ENCODE assay signal across 2 cellular contexts in the genomic region with DNA sequence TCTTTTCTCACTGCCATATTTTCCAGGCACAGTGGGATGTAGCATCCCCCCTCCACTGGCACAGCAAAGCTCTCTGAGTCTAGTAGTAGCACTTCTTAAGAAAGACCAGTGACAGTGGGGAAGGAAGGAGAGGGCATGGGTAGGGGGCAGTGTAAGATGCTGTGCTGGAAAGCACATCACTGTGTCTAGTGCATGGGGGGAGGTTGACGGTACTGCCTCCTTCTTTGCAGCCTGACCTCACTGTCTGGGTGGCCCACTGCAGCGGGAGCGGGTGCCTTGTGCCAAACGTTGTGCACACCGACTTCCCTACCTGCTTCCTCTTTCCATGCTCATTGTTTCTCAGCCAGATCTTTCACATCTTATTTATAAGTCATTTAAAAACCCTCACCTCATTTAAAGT.
TF ChIP-seq lines count a peak whose summit lies in the region.

No MANE protein-coding gene starts in this region.

TF ChIP-seq in A549, 52 proteins besides CTCF, POLR2A, EP300 and RAD21:
- TF ChIP-seq BHLHE40 (IDR thresholded peaks at IDR 0.05; ENCODE audit: low read depth, low read length) = no peak

TF ChIP-seq in GM12878, 131 proteins besides CTCF, POLR2A, EP300 and RAD21:
- no peak for TF ChIP-seq PBX3 (IDR thresholded peaks at IDR 0.05; ENCODE audit: insufficient replicate concordance, low read depth, low read length)
- peak; percentile 23; the same call in 1 of the 2 replicates for TF ChIP-seq SPI1 (IDR thresholded peaks at IDR 0.05; ENCODE audit: borderline replicate concordance, insufficient read depth, low read depth, low read length)
